9 cellular contexts compared by ENCODE assay signal in genomic region chr22:46108564-46109473, GRCh38. TPM values are rescaled to one million over a fixed set of nuclear protein-coding genes. Genes with fewer than 3 reads are reported as not detected.
A peak's percentile ranks its signal among the peaks of the same experiment; 100 is the strongest.
DNase-seq lines count a peak whose midpoint lies in the region; ATAC-seq and TF ChIP-seq lines count a peak whose summit lies in the region.
"Had no signal": no experiment of that assay in that cellular context is flagged by ENCODE, and none has a peak within 500 bp of the region (broad histone marks: within the 10 kb centered on the region; RNA-seq: fewer than 3 reads in every experiment).

No MANE protein-coding gene starts in this region.

- H3K27me3 ChIP-seq in subcutaneous abdominal adipose tissue (ENCODE audit: control insufficient read depth in 5 of 5, insufficient read depth in 4 of 5, low read length in 5 of 5), result no peaks in the 10 kb centered on the region

- peaks cover 35% of the 10 kb centered on the region for H3K4me1 Mint-ChIP-seq in HFFc6 (ENCODE audit: low read depth)
- peaks cover 23% of the 10 kb centered on the region for H3K4me1 Mint-ChIP-seq in brain

- no peak for ATAC-seq in GM18505 (IDR thresholded peaks at IDR 0.05; ENCODE audit: unreplicated experiment)
- no peak for ATAC-seq in GM21515 (IDR thresholded peaks at IDR 0.05; ENCODE audit: unreplicated experiment)
- no peak for ATAC-seq in HG02759 (IDR thresholded peaks at IDR 0.05; ENCODE audit: unreplicated experiment)

- TF ChIP-seq POLR2A in GM18505 (IDR thresholded peaks at IDR 0.05; ENCODE audit: borderline replicate concordance, extremely low read depth, insufficient read depth, insufficient read length), result no peak

- H3K36me3 ChIP-seq in subcutaneous abdominal adipose tissue (ENCODE audit: control insufficient read depth in 5 of 5, insufficient read depth in 5 of 5, low read length in 5 of 5), result peaks cover 0 to 91% (median 67%) of the 10 kb centered on the region in 5 donors

- H3K27me3 Mint-ChIP-seq in HFFc6 (ENCODE audit: insufficient read depth), result peaks cover 40% of the 10 kb centered on the region
- H3K27me3 Mint-ChIP-seq in brain, result no peaks in the 10 kb centered on the region

- H3K27ac Mint-ChIP-seq in HFFc6, result peak overlapping the region; percentile 78
- peak overlapping the region in 3 of 5 experiments; percentile 69 to 89 (median 71) for H3K27ac Mint-ChIP-seq in brain

- DNase-seq in HFFc6 (peak; percentile 44), iPS-NIHi7 (ENCODE audit: extremely low spot score) (peak; percentile 80), NCI-H187 treated with DMSO at 0.1 percent for 48 hours (lab: John Stamatoyannopoulos, UW) (no peak)

- no peaks in the 10 kb centered on the region for H3K9me3 ChIP-seq in subcutaneous abdominal adipose tissue (ENCODE audit: control insufficient read depth in 5 of 5, low read length in 5 of 5)

- peaks cover 22 to 99% (median 98%) of the 10 kb centered on the region in 5 donors for H3K4me1 ChIP-seq in subcutaneous abdominal adipose tissue (ENCODE audit: control insufficient read depth in 5 of 5, insufficient read depth in 5 of 5, low read length in 5 of 5)

- peak overlapping the region; percentile 77 for H3K27ac ChIP-seq in subcutaneous abdominal adipose tissue (ENCODE audit: low read depth, low read length)
- H3K27ac ChIP-seq: KMS-11 had no signal

- H3K36me3 Mint-ChIP-seq in HFFc6 (ENCODE audit: low read depth) (peaks cover 10% of the 10 kb centered on the region; the same call in 1 of the 2 replicates), brain (no peaks in the 10 kb centered on the region)

- H3K4me3 Mint-ChIP-seq in HFFc6 (peak overlapping the region; percentile 39), brain (no peak overlapping the region)

- TF ChIP-seq CTCF in HFFc6 (IDR thresholded peaks at IDR 0.05), result peak; percentile 54
- TF ChIP-seq CTCF in brain (conservative IDR thresholded peaks at IDR 0.05), result no peak

- no peaks in the 10 kb centered on the region; the same call in 1 of the 2 replicates for H3K9me3 Mint-ChIP-seq in HFFc6
- no peaks in the 10 kb centered on the region for H3K9me3 Mint-ChIP-seq in brain

- H3K4me3 ChIP-seq in subcutaneous abdominal adipose tissue (ENCODE audit: low read depth in 1 of 5, low read length in 5 of 5), result no peak overlapping the region

- peak overlapping the region in 1 of 5 donors; percentile 4 for H3K9ac ChIP-seq in subcutaneous abdominal adipose tissue (ENCODE audit: low read length in 5 of 5)
- H3K9ac ChIP-seq: KMS-11 had no signal

RNA-seq across cellular contexts. Expression of gene PPARA, which starts 41.5 kb away (rescaled TPM):
- 10 to 100 TPM; 14.1 to 16.0 (median 15.1) TPM for total RNA-seq in HFFc6 (2021; fragmentation: NEBNext Ultra II Directional; extraction: Animal tissue kit (Norgen Biotek cat#: 25700))
- 8.4 TPM for polyA plus RNA-seq in brain (ENCODE audit: insufficient read depth, low read depth, low replicate concordance)
